Comparison of ENCODE assay signal across 1 cellular context in genomic region chr9:4530375-4530774, GRCh38.
TF ChIP-seq lines count a peak whose summit lies in the region.

No MANE protein-coding gene starts in this region.

TF ChIP-seq in GM12878, 131 proteins besides CTCF, POLR2A, EP300 and RAD21 (continued from another document):
- TF ChIP-seq, protein P1, sequence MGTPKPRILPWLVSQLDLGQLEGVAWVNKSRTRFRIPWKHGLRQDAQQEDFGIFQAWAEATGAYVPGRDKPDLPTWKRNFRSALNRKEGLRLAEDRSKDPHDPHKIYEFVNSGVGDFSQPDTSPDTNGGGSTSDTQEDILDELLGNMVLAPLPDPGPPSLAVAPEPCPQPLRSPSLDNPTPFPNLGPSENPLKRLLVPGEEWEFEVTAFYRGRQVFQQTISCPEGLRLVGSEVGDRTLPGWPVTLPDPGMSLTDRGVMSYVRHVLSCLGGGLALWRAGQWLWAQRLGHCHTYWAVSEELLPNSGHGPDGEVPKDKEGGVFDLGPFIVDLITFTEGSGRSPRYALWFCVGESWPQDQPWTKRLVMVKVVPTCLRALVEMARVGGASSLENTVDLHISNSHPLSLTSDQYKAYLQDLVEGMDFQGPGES (IDR thresholded peaks at IDR 0.05) = no peak
- no peak for TF ChIP-seq GATAD2B (conservative IDR thresholded peaks at IDR 0.05; ENCODE audit: low read depth)
- no peak for TF ChIP-seq HDAC2 (IDR thresholded peaks at IDR 0.05)
- TF ChIP-seq, protein P2, sequence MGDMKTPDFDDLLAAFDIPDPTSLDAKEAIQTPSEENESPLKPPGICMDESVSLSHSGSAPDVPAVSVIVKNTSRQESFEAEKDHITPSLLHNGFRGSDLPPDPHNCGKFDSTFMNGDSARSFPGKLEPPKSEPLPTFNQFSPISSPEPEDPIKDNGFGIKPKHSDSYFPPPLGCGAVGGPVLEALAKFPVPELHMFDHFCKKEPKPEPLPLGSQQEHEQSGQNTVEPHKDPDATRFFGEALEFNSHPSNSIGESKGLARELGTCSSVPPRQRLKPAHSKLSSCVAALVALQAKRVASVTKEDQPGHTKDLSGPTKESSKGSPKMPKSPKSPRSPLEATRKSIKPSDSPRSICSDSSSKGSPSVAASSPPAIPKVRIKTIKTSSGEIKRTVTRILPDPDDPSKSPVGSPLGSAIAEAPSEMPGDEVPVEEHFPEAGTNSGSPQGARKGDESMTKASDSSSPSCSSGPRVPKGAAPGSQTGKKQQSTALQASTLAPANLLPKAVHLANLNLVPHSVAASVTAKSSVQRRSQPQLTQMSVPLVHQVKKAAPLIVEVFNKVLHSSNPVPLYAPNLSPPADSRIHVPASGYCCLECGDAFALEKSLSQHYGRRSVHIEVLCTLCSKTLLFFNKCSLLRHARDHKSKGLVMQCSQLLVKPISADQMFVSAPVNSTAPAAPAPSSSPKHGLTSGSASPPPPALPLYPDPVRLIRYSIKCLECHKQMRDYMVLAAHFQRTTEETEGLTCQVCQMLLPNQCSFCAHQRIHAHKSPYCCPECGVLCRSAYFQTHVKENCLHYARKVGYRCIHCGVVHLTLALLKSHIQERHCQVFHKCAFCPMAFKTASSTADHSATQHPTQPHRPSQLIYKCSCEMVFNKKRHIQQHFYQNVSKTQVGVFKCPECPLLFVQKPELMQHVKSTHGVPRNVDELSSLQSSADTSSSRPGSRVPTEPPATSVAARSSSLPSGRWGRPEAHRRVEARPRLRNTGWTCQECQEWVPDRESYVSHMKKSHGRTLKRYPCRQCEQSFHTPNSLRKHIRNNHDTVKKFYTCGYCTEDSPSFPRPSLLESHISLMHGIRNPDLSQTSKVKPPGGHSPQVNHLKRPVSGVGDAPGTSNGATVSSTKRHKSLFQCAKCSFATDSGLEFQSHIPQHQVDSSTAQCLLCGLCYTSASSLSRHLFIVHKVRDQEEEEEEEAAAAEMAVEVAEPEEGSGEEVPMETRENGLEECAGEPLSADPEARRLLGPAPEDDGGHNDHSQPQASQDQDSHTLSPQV (IDR thresholded peaks at IDR 0.05) = no peak
- no peak for TF ChIP-seq NFYA (IDR thresholded peaks at IDR 0.05; ENCODE audit: borderline replicate concordance, low read depth, low read length)
- no peak for TF ChIP-seq HDGF (IDR thresholded peaks at IDR 0.05)
- TF ChIP-seq SP1 (IDR thresholded peaks at IDR 0.05; ENCODE audit: low read depth, low read length) = no peak
- TF ChIP-seq CREM (IDR thresholded peaks at IDR 0.05; ENCODE audit: low read depth) = peak; percentile 74
- TF ChIP-seq, protein P3, sequence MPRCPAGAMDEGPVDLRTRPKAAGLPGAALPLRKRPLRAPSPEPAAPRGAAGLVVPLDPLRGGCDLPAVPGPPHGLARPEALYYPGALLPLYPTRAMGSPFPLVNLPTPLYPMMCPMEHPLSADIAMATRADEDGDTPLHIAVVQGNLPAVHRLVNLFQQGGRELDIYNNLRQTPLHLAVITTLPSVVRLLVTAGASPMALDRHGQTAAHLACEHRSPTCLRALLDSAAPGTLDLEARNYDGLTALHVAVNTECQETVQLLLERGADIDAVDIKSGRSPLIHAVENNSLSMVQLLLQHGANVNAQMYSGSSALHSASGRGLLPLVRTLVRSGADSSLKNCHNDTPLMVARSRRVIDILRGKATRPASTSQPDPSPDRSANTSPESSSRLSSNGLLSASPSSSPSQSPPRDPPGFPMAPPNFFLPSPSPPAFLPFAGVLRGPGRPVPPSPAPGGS (IDR thresholded peaks at IDR 0.05; ENCODE audit: borderline replicate concordance, insufficient read depth, low read depth, low read length, poor library complexity, severe bottlenecking) = no peak
- no peak for TF ChIP-seq CHD1 (IDR thresholded peaks at IDR 0.05; ENCODE audit: low read depth, low read length)
- no peak for TF ChIP-seq MXI1 (IDR thresholded peaks at IDR 0.05; ENCODE audit: low read depth, low read length)
- TF ChIP-seq CUX1 (IDR thresholded peaks at IDR 0.05; ENCODE audit: insufficient replicate concordance, low read depth, low read length) = no peak
- TF ChIP-seq ZNF24 (IDR thresholded peaks at IDR 0.05) = no peak
- no peak for TF ChIP-seq ZNF217 (IDR thresholded peaks at IDR 0.05)
- TF ChIP-seq NR2C2 (IDR thresholded peaks at IDR 0.05; ENCODE audit: borderline replicate concordance, control insufficient read depth, insufficient read length, low read depth) = no peak
- TF ChIP-seq HCFC1 (IDR thresholded peaks at IDR 0.05; ENCODE audit: low read length) = no peak
- TF ChIP-seq HSF1 (IDR thresholded peaks at IDR 0.05; ENCODE audit: low read depth, low read length) = no peak
- peak; percentile 58; the same call in 1 of the 2 replicates for TF ChIP-seq IRF4 (IDR thresholded peaks at IDR 0.05; ENCODE audit: low read depth, low read length)
- TF ChIP-seq ATF2 (IDR thresholded peaks at IDR 0.05; ENCODE audit: low read length) = peak; percentile 96
- peak; percentile 84 for TF ChIP-seq MTA3 (IDR thresholded peaks at IDR 0.05; ENCODE audit: borderline replicate concordance, low read length)
- no peak for TF ChIP-seq RCOR1 (conservative IDR thresholded peaks at IDR 0.05; ENCODE audit: low read depth, low read length)
- TF ChIP-seq NFIC (IDR thresholded peaks at IDR 0.05; ENCODE audit: low read depth, low read length) = peak; percentile 94
- TF ChIP-seq, protein P4, sequence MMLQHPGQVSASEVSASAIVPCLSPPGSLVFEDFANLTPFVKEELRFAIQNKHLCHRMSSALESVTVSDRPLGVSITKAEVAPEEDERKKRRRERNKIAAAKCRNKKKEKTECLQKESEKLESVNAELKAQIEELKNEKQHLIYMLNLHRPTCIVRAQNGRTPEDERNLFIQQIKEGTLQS (IDR thresholded peaks at IDR 0.05; ENCODE audit: borderline replicate concordance, extremely low read depth, low read depth, low read length) = no peak
- no peak for TF ChIP-seq NFXL1 (IDR thresholded peaks at IDR 0.05; ENCODE audit: borderline replicate concordance)
- peak; percentile 91; the same call in 1 of the 2 replicates for TF ChIP-seq FOXM1 (IDR thresholded peaks at IDR 0.05; ENCODE audit: low read depth, low read length)
